ENCODE assay signal across 11 cellular contexts in the genomic region with DNA sequence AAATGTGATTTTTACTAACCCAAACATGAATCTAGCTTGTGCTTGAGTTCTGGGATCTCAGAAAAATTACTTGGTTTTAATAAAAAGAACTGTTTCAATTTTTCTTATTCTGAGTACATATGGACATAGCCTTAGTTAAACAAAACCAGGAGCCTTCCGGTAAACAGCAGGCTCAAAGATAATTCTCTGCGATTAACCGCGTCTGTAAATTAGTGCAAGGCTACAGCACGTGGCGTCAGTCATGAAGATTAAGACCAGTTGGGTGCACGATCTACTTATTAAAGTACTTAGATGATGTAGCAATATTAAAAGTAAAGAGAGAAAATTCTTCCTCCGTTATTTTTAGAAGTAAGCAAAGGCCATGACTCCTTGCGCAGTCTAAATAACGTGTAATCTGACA. TPM values are rescaled to one million over a fixed set of nuclear protein-coding genes. Genes with fewer than 3 reads are reported as not detected.
DNase-seq lines count a peak whose midpoint lies in the region; ATAC-seq and TF ChIP-seq lines count a peak whose summit lies in the region.
"Had no signal": no experiment of that assay in that cellular context is flagged by ENCODE, and none has a peak within 500 bp of the region (broad histone marks: within the 10 kb centered on the region; RNA-seq: fewer than 3 reads in every experiment).

No MANE protein-coding gene starts in this region.

- H3K27ac ChIP-seq in WERI-Rb-1 (peak overlapping the region; percentile 80), right atrium auricular region (peak overlapping the region; percentile 87 to 91)

- peaks cover 0 to 16% of the 10 kb centered on the region in 2 donors for H3K4me1 ChIP-seq in right atrium auricular region

- TF ChIP-seq CTCF in WERI-Rb-1 (IDR thresholded peaks at IDR 0.05; ENCODE audit: low read depth, low read length), result no peak
- TF ChIP-seq CTCF in right atrium auricular region (IDR thresholded peaks at IDR 0.05), result no peak

- H3K27me3 ChIP-seq in WERI-Rb-1 (ENCODE audit: insufficient read depth, low read depth, severe bottlenecking), result no peaks in the 10 kb centered on the region
- H3K27me3 ChIP-seq in right atrium auricular region, result no peaks in the 10 kb centered on the region

- H3K4me3 ChIP-seq in WERI-Rb-1 (ENCODE audit: low read depth, low read length), result peak overlapping the region; percentile 88
- peak overlapping the region; percentile 59 to 72 for H3K4me3 ChIP-seq in right atrium auricular region
- peak overlapping the region; percentile 54 for H3K4me3 ChIP-seq in skeletal muscle cell (ENCODE audit: low read depth, low read length)

- ATAC-seq in GM18907 (IDR thresholded peaks at IDR 0.05; ENCODE audit: unreplicated experiment) (no peak), GM19467 (IDR thresholded peaks at IDR 0.05; ENCODE audit: unreplicated experiment) (no peak), HG03039 (IDR thresholded peaks at IDR 0.05; ENCODE audit: unreplicated experiment) (no peak)

- H3K9me3 ChIP-seq in WERI-Rb-1 (ENCODE audit: severe bottlenecking) (no peaks in the 10 kb centered on the region), right atrium auricular region (no peaks in the 10 kb centered on the region)

- H3K36me3 ChIP-seq in WERI-Rb-1, result peaks cover 29% of the 10 kb centered on the region
- no peaks in the 10 kb centered on the region for H3K36me3 ChIP-seq in right atrium auricular region

- DNase-seq in DMS53 treated with DMSO at 0.1 percent for 48 hours (lab: John Stamatoyannopoulos, UW; ENCODE audit: unreplicated experiment) (peak; percentile 60), WERI-Rb-1 (peak; percentile 34), right atrium auricular region (ENCODE audit: low spot score) (no peak), skeletal muscle cell (ENCODE audit: low read depth) (no peak), NCI-H2171 treated with DMSO at 0.1 percent for 48 hours (lab: John Stamatoyannopoulos, UW) (no peak)
- DNase-seq: mammary epithelial cell, NCI-H1092 treated with DMSO at 0.1 percent for 48 hours had no signal

RNA-seq across cellular contexts. Expression of a gene that starts 0.7 kb away (rescaled TPM):
- total RNA-seq in right atrium auricular region, result 10 to 100 TPM; 25.4 to 37.1 TPM
- total RNA-seq: Daoy, mammary epithelial cell had no signal

Comparison
In these comparisons a context has a peak if more than half of its experiments do, and no peak if none do; other contexts are left out.
1. DNase-seq: peak in DMS53 treated with DMSO at 0.1 percent for 48 hours (single experiment) and WERI-Rb-1 (single experiment); none in right atrium auricular region (single experiment), skeletal muscle cell (single experiment) and NCI-H2171 treated with DMSO at 0.1 percent for 48 hours (single experiment).
2. Peak in every context shown above with its lines, with median percentiles within 50 percentile points of each other: H3K4me3 ChIP-seq.